ENCODE assay signal across 35 cellular contexts in the genomic region with DNA sequence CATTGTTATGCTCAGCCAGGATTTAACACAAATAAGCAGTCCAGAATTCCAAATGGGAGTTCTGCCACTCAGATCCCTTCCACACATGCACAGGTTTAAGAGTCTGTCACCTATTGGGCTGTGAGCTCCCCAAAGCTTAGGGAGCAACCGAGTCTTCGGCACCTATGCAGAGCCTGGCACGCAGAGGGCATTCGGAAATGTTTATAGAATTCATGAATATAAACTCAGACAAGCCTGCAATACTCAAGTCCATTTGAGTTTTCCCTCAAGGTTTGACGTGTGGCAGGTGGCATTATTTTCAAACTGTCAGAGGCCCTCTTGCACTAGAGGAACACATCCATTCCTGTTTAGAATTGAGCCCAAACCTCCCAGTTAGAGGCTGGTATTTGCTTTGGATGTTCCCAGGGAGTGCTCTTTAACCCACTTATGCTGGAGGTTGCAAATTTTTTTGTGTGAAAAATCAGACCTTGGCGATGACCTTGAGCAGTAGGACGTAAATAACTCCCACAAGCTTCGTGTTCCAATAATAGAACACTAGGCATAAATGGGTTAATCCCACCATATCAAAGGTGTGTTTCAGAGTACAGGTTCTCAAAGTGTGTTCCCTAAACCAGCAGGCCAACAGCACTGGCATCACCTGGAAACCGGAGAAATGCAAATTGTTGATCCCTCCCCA.
"Had no signal": no experiment of that assay in that cellular context is flagged by ENCODE, and none has a peak within 500 bp of the region (broad histone marks: within the 10 kb centered on the region; RNA-seq: fewer than 3 reads in every experiment).

No MANE protein-coding gene starts in this region.

- H3K27ac Mint-ChIP-seq: activated CD4-positive, alpha-beta memory T cell treated with anti-CD3 and anti-CD28 coated beads for 36 hours; activated CD4-positive, alpha-beta T cell treated with anti-CD3 and anti-CD28 coated beads for 36 hours; activated CD4-positive, alpha-beta T cell treated with anti-CD3 and anti-CD28 coated beads, Interleukin-2, amount 10 ng/mL, durations not matched to agents 24 days and 14 days; activated CD8-positive, alpha-beta memory T cell treated with anti-CD3 and anti-CD28 coated beads, Interleukin-2, amount 10 ng/mL, durations not matched to agents 7 days and 5 days; activated CD8-positive, alpha-beta T cell treated with anti-CD3 and anti-CD28 coated beads, Interleukin-2, amount 10 ng/mL, durations not matched to agents 7 days and 5 days; activated naive CD4-positive, alpha-beta T cell treated with anti-CD3 and anti-CD28 coated beads, Interleukin-2, amount 10 ng/mL, durations not matched to agents 7 days and 5 days; activated naive CD8-positive, alpha-beta T cell treated with anti-CD3 and anti-CD28 coated beads, Interleukin-2, amount 10 ng/mL, durations not matched to agents 7 days and 5 days; activated T-helper 1 cell treated with anti-CD3 and anti-CD28 coated beads, Interleukin-12 subunit alpha, Interleukin-12 subunit beta, Interleukin-2, Interleukin-4 antibody, amounts not matched to agents 30 ng/mL and 10 ng/mL and 1 ng/mL, durations not matched to agents 14 hours and 24 hours and 36 hours; activated T-helper 2 cell treated with anti-CD3 and anti-CD28 coated beads, Interferon-gamma antibody, Interleukin-2, Interleukin-4, amounts not matched to agents 10 μg/mL and 5 μg/mL and 100 μg/mL, durations not matched to agents 14 hours and 24 hours and 36 hours; brain; dendritic cell treated with granulocyte-macrophage colony-stimulating factor and Interleukin-4, amounts not matched to agents 40 ng/mL and 50 ng/mL, for 4 days; T-cell; T-helper 1 cell treated with Interleukin-12 subunit alpha and Interleukin-12 subunit beta and Interleukin-4 antibody, amounts not matched to agents 30 μg/mL and 1 μg/mL, for 36 hours; T-helper 2 cell treated with Interferon-gamma antibody and Interleukin-4, amounts not matched to agents 5 μg/mL and 100 μg/mL, for 36 hours had no signal

- H3K9me3 Mint-ChIP-seq: activated CD4-positive, alpha-beta memory T cell treated with anti-CD3 and anti-CD28 coated beads for 36 hours; activated CD4-positive, alpha-beta T cell treated with anti-CD3 and anti-CD28 coated beads, Interleukin-2, amount 10 ng/mL, durations not matched to agents 24 days and 14 days; activated naive CD4-positive, alpha-beta T cell treated with anti-CD3 and anti-CD28 coated beads, Interleukin-2, amount 10 ng/mL, durations not matched to agents 7 days and 5 days; activated naive CD4-positive, alpha-beta T cell treated with anti-CD3 and anti-CD28 coated beads, Interleukin-2, amount 50 U/mL, for 72 hours; activated naive CD8-positive, alpha-beta T cell treated with anti-CD3 and anti-CD28 coated beads, Interleukin-2, amount 10 ng/mL, durations not matched to agents 7 days and 5 days; activated T-helper 1 cell treated with anti-CD3 and anti-CD28 coated beads, Interleukin-12 subunit alpha, Interleukin-12 subunit beta, Interleukin-2, Interleukin-4 antibody, amounts not matched to agents 30 ng/mL and 10 ng/mL and 1 ng/mL, durations not matched to agents 14 hours and 24 hours and 36 hours; activated T-helper 2 cell treated with anti-CD3 and anti-CD28 coated beads, Interferon-gamma antibody, Interleukin-2, Interleukin-4, amounts not matched to agents 10 μg/mL and 5 μg/mL and 100 μg/mL, durations not matched to agents 14 hours and 24 hours and 36 hours; brain; central memory CD8-positive, alpha-beta T cell; dendritic cell treated with granulocyte-macrophage colony-stimulating factor and Interleukin-4, amounts not matched to agents 40 ng/mL and 50 ng/mL, for 4 days; T-cell; T-helper 1 cell treated with Interleukin-12 subunit alpha and Interleukin-12 subunit beta and Interleukin-4 antibody, amounts not matched to agents 30 μg/mL and 1 μg/mL, for 36 hours; T-helper 2 cell treated with Interferon-gamma antibody and Interleukin-4, amounts not matched to agents 5 μg/mL and 100 μg/mL, for 36 hours had no signal

- ATAC-seq: activated CD4-positive, alpha-beta T cell treated with anti-CD3 and anti-CD28 coated beads for 36 hours; activated CD8-positive, alpha-beta memory T cell treated with anti-CD3 and anti-CD28 coated beads, Interleukin-2, amount 10 ng/mL, durations not matched to agents 7 days and 5 days; activated CD8-positive, alpha-beta T cell treated with anti-CD3 and anti-CD28 coated beads, Interleukin-2, amount 10 ng/mL, durations not matched to agents 7 days and 5 days; activated naive CD4-positive, alpha-beta T cell treated with anti-CD3 and anti-CD28 coated beads, Interleukin-2, amount 50 U/mL, for 72 hours; gastroesophageal sphincter; heart right ventricle; T-cell had no signal

- H3K27me3 Mint-ChIP-seq: activated CD4-positive, alpha-beta memory T cell treated with anti-CD3 and anti-CD28 coated beads for 36 hours; activated CD4-positive, alpha-beta T cell treated with anti-CD3 and anti-CD28 coated beads for 36 hours; activated CD4-positive, alpha-beta T cell treated with anti-CD3 and anti-CD28 coated beads, Interleukin-2, amount 10 ng/mL, durations not matched to agents 24 days and 14 days; activated CD8-positive, alpha-beta memory T cell treated with anti-CD3 and anti-CD28 coated beads, Interleukin-2, amount 10 ng/mL, durations not matched to agents 7 days and 5 days; activated naive CD4-positive, alpha-beta T cell treated with anti-CD3 and anti-CD28 coated beads, Interleukin-2, amount 10 ng/mL, durations not matched to agents 7 days and 5 days; activated naive CD8-positive, alpha-beta T cell treated with anti-CD3 and anti-CD28 coated beads, Interleukin-2, amount 10 ng/mL, durations not matched to agents 7 days and 5 days; brain; central memory CD8-positive, alpha-beta T cell; dendritic cell treated with granulocyte-macrophage colony-stimulating factor and Interleukin-4, amounts not matched to agents 40 ng/mL and 50 ng/mL, for 4 days; T-cell had no signal

- H3K27me3 ChIP-seq: ascending aorta, breast epithelium, dorsolateral prefrontal cortex, esophagus squamous epithelium, gastroesophageal sphincter, heart right ventricle had no signal

- H3K4me1 ChIP-seq: breast epithelium had no signal

- H3K4me3 Mint-ChIP-seq: activated CD4-positive, alpha-beta memory T cell treated with anti-CD3 and anti-CD28 coated beads for 36 hours; activated CD4-positive, alpha-beta T cell treated with anti-CD3 and anti-CD28 coated beads for 36 hours; activated CD4-positive, alpha-beta T cell treated with anti-CD3 and anti-CD28 coated beads, Interleukin-2, amount 10 ng/mL, durations not matched to agents 24 days and 14 days; activated CD8-positive, alpha-beta memory T cell treated with anti-CD3 and anti-CD28 coated beads, Interleukin-2, amount 10 ng/mL, durations not matched to agents 7 days and 5 days; activated CD8-positive, alpha-beta T cell treated with anti-CD3 and anti-CD28 coated beads, Interleukin-2, amount 10 ng/mL, durations not matched to agents 7 days and 5 days; activated naive CD4-positive, alpha-beta T cell treated with anti-CD3 and anti-CD28 coated beads, Interleukin-2, amount 10 ng/mL, durations not matched to agents 7 days and 5 days; activated naive CD8-positive, alpha-beta T cell treated with anti-CD3 and anti-CD28 coated beads, Interleukin-2, amount 10 ng/mL, durations not matched to agents 7 days and 5 days; activated T-helper 1 cell treated with anti-CD3 and anti-CD28 coated beads, Interleukin-12 subunit alpha, Interleukin-12 subunit beta, Interleukin-2, Interleukin-4 antibody, amounts not matched to agents 30 ng/mL and 10 ng/mL and 1 ng/mL, durations not matched to agents 14 hours and 24 hours and 36 hours; brain; central memory CD8-positive, alpha-beta T cell; dendritic cell treated with granulocyte-macrophage colony-stimulating factor and Interleukin-4, amounts not matched to agents 40 ng/mL and 50 ng/mL, for 4 days; T-cell; T-helper 1 cell treated with Interleukin-12 subunit alpha and Interleukin-12 subunit beta and Interleukin-4 antibody, amounts not matched to agents 30 μg/mL and 1 μg/mL, for 36 hours; T-helper 2 cell treated with Interferon-gamma antibody and Interleukin-4, amounts not matched to agents 5 μg/mL and 100 μg/mL, for 36 hours had no signal

- DNase-seq: activated CD4-positive, alpha-beta memory T cell treated with anti-CD3 and anti-CD28 coated beads for 36 hours; activated CD4-positive, alpha-beta T cell treated with anti-CD3 and anti-CD28 coated beads for 36 hours; activated CD4-positive, alpha-beta T cell treated with anti-CD3 and anti-CD28 coated beads, Interleukin-2, amount 10 ng/mL, durations not matched to agents 24 days and 14 days; activated CD4-positive, CD25-positive, alpha-beta regulatory T cell; activated CD4-positive, CD25-positive, alpha-beta regulatory T cell treated with anti-CD3 and anti-CD28 coated beads, Interleukin-2, amount 50 U/mL, for 72 hours; activated CD8-positive, alpha-beta memory T cell treated with anti-CD3 and anti-CD28 coated beads, Interleukin-2, amount 10 ng/mL, durations not matched to agents 7 days and 5 days; activated CD8-positive, alpha-beta memory T cell treated with anti-CD3 and anti-CD28 coated beads, Interleukin-2, amount 50 U/mL, for 4 hours; activated CD8-positive, alpha-beta T cell treated with anti-CD3 and anti-CD28 coated beads, Interleukin-2, amount 10 ng/mL, durations not matched to agents 7 days and 5 days; activated gamma-delta T cell; activated naive CD4-positive, alpha-beta T cell; activated naive CD4-positive, alpha-beta T cell treated with anti-CD3 and anti-CD28 coated beads, Interleukin-2, amount 10 ng/mL, durations not matched to agents 7 days and 5 days; activated naive CD8-positive, alpha-beta T cell treated with anti-CD3 and anti-CD28 coated beads, Interleukin-2, amount 10 ng/mL, durations not matched to agents 7 days and 5 days; activated T-cell treated with anti-CD3 and anti-CD28 coated beads, Interleukin-2, amount 50 U/mL, for 1 hour; activated T-cell treated with anti-CD3 and anti-CD28 coated beads, Interleukin-2, amount 50 U/mL, for 48 hours; dorsolateral prefrontal cortex; effector memory CD4-positive, alpha-beta T cell; erythroblast; esophagus squamous epithelium; foreskin melanocyte; heart right ventricle; T-cell; T1000; WERI-Rb-1 had no signal

- H3K36me3 ChIP-seq: breast epithelium had no signal

- H3K36me3 Mint-ChIP-seq: activated CD4-positive, alpha-beta memory T cell treated with anti-CD3 and anti-CD28 coated beads for 36 hours had no signal

- H3K4me1 Mint-ChIP-seq: central memory CD8-positive, alpha-beta T cell had no signal

- H3K9me3 ChIP-seq: ascending aorta, breast epithelium, esophagus squamous epithelium, gastroesophageal sphincter, heart right ventricle had no signal

- H3K4me3 ChIP-seq: ascending aorta, breast epithelium, coronary artery, dorsolateral prefrontal cortex, esophagus squamous epithelium, gastroesophageal sphincter, heart right ventricle had no signal

- H3K27ac ChIP-seq: ascending aorta, breast epithelium, coronary artery, esophagus squamous epithelium, gastroesophageal sphincter, heart right ventricle, WERI-Rb-1 had no signal
